Comparison of ENCODE assay signal across 17 cellular contexts in genomic region chr5:139306197-139306596, GRCh38. TPM values are rescaled to one million over a fixed set of nuclear protein-coding genes. Genes with fewer than 3 reads are reported as not detected.
DNase-seq lines count a peak whose midpoint lies in the region; ATAC-seq, FAIRE-seq and TF ChIP-seq lines count a peak whose summit lies in the region.
"Had no signal": no experiment of that assay in that cellular context is flagged by ENCODE, and none has a peak within 500 bp of the region (broad histone marks: within the 10 kb centered on the region; RNA-seq: fewer than 3 reads in every experiment).

No MANE protein-coding gene starts in this region.

- H3K4me3 ChIP-seq in PC-9 (no peak overlapping the region), GM12878 (no peak overlapping the region)
- H3K4me3 ChIP-seq: breast epithelium had no signal

- SMC1A ChIA-PET in GM12878 (lab: Charles Lee; ENCODE audit: uncharacterized antibody, unreplicated experiment): interaction anchor here (1.2 to 8.0 kb wide), 8 partner anchors 10 to 206 kb away, joined by 3 to 67 read pairs (median 11); partner anchors contain the start of genes MATR3 and PAIP2

- H2AFZ ChIP-seq in PC-9 (no peak overlapping the region), GM12878 (ENCODE audit: control insufficient read depth, low read depth, low read length) (no peak overlapping the region)

- intact Hi-C loops in PC-9 (cut with micrococcal nuclease; ENCODE audit: unreplicated experiment): no loop called here
- intact Hi-C loops in GM12878 (cut with micrococcal nuclease; ENCODE audit: unreplicated experiment): no loop called here

- no peak for TF ChIP-seq EP300 in GM12878 (IDR thresholded peaks at IDR 0.05; ENCODE audit: borderline replicate concordance in 1 of 2, control insufficient read depth in 1 of 2, low read depth in 2 of 2, low read length in 2 of 2)

- ATAC-seq in activated T-cell treated with anti-CD3 and anti-CD28 coated beads, Interleukin-2, amount 50 U/mL, for 72 hours (replicated peaks in 1 of 2): peak; percentile 63 to 69
- peak; percentile 18 for ATAC-seq in GM12878
- ATAC-seq in stimulated activated effector memory CD8-positive, alpha-beta T cell treated with anti-CD3 and anti-CD28 coated beads, Interleukin-12 subunit alpha, Interleukin-12 subunit beta, amount 100 ng/mL, for 72 hours: peak; percentile 48
- ATAC-seq in GM18868 (IDR thresholded peaks at IDR 0.05; ENCODE audit: unreplicated experiment): no peak

- no peaks in the 10 kb centered on the region for H3K9me2 ChIP-seq in PC-9 (ENCODE audit: insufficient read depth)

- H3K27ac ChIP-seq in PC-9: 0 out of 2 replicates have a peak overlapping the region, but pooled peaks have one; percentile 30
- no peak overlapping the region for H3K27ac ChIP-seq in GM12878 (ENCODE audit: control insufficient read depth, insufficient read depth)
- H3K27ac ChIP-seq: breast epithelium had no signal

- no peak overlapping the region for H3K9ac ChIP-seq in GM12878 (ENCODE audit: control insufficient read depth, insufficient read depth, low read length)

- no peaks in the 10 kb centered on the region for H3K27me3 ChIP-seq in PC-9 (ENCODE audit: insufficient read depth, low read depth)
- H3K27me3 ChIP-seq in GM12878 (replicated peaks in 1 of 2; ENCODE audit: control insufficient read depth in 2 of 2, insufficient read depth in 2 of 2, low read length in 1 of 2): no peaks in the 10 kb centered on the region
- H3K27me3 ChIP-seq: breast epithelium had no signal

- TF ChIP-seq RAD21 in GM12878 (IDR thresholded peaks at IDR 0.05; ENCODE audit: insufficient read depth, low read depth, low read length): no peak

- no peak overlapping the region for H3K4me2 ChIP-seq in PC-9
- H3K4me2 ChIP-seq in GM12878 (ENCODE audit: control insufficient read depth, insufficient read depth): peak overlapping the region; percentile 30

- TF ChIP-seq POLR2A in GM12878 (IDR thresholded peaks at IDR 0.05; ENCODE audit: low read depth, low read length): no peak

- no peak for DNase-seq in activated T-cell treated with anti-CD3 and anti-CD28 coated beads, Interleukin-2, amount 50 U/mL, for 72 hours
- DNase-seq in activated T-cell treated with anti-CD3 and anti-CD28 coated beads, Interleukin-2, amount 50 U/mL, for 1 hour: no peak
- no peak for DNase-seq in PC-9
- no peak for DNase-seq in GM12878 (ENCODE audit: low read depth, low spot score)
- DNase-seq in stimulated activated effector memory CD8-positive, alpha-beta T cell treated with anti-CD3 and anti-CD28 coated beads, Interleukin-12 subunit alpha, Interleukin-12 subunit beta, amount 100 ng/mL, for 72 hours (ENCODE audit: low spot score in 2 of 2): no peak
- DNase-seq in central memory CD4-positive, alpha-beta T cell: no peak
- DNase-seq in RCC 7860 (ENCODE audit: low spot score): no peak
- DNase-seq: activated gamma-delta T cell treated with Interleukin-2 at 50 U/mL for 16 hours, GOT3, hippocampal formation, kidney glomerular epithelial cell, NCI-H187, SIG-M5, T1000 had no signal

- H3K79me2 ChIP-seq in PC-9 (ENCODE audit: low read depth) (peaks cover 100% of the 10 kb centered on the region), GM12878 (ENCODE audit: control insufficient read depth, insufficient read depth, low read length) (peaks cover 99% of the 10 kb centered on the region)

- H3K36me3 Mint-ChIP-seq in activated T-cell treated with anti-CD3 and anti-CD28 coated beads, Interleukin-2, amount 50 U/mL, for 72 hours (ENCODE audit: insufficient read depth in 2 of 2): peaks cover 0 to 14% of the 10 kb centered on the region in 2 donors
- H3K36me3 Mint-ChIP-seq in stimulated activated effector memory CD8-positive, alpha-beta T cell treated with anti-CD3 and anti-CD28 coated beads, Interleukin-12 subunit alpha, Interleukin-12 subunit beta, amount 100 ng/mL, for 72 hours: peaks cover 59% of the 10 kb centered on the region

- RAD21 ChIA-PET in GM12878 (lab: Charles Lee; ENCODE audit: unreplicated experiment): interaction anchor here (1.5 to 2.8 kb wide), 7 partner anchors 8 to 55 kb away, joined by 3 to 10 read pairs (median 5); partner anchors contain the start of gene PAIP2

- BruUV-seq in PC-9 (replicated peaks; lab: Mats Ljungman, UMichigan) (no TSS peak), GM12878 (replicated peaks; lab: Mats Ljungman, UMichigan) (no TSS peak)

- peak overlapping the region; percentile 89 for H3K27ac Mint-ChIP-seq in activated T-cell treated with anti-CD3 and anti-CD28 coated beads, Interleukin-2, amount 50 U/mL, for 72 hours
- H3K27ac Mint-ChIP-seq in stimulated activated effector memory CD8-positive, alpha-beta T cell treated with anti-CD3 and anti-CD28 coated beads, Interleukin-12 subunit alpha, Interleukin-12 subunit beta, amount 100 ng/mL, for 72 hours: peak overlapping the region; percentile 48

- FAIRE-seq in GM12878 (lab: Jason Lieb, UNC): no peak
- FAIRE-seq in RCC 7860 (lab: Jason Lieb, UNC): no peak
- FAIRE-seq: urothelium cell line had no signal

- H3K36me3 ChIP-seq in PC-9 (ENCODE audit: low read depth) (0 out of 2 replicates have a peak, but pooled peaks cover 15% of the 10 kb centered on the region), GM12878 (ENCODE audit: control insufficient read depth in 2 of 2, insufficient read depth in 2 of 2, low read length in 1 of 2) (no peaks in the 10 kb centered on the region)
- H3K36me3 ChIP-seq: breast epithelium had no signal

- in situ Hi-C loops in GM12878 (cut with MboI): no loop called here

- H3K4me3 Mint-ChIP-seq in activated T-cell treated with anti-CD3 and anti-CD28 coated beads, Interleukin-2, amount 50 U/mL, for 72 hours: peak overlapping the region; percentile 50 to 74
- peak overlapping the region; percentile 35 for H3K4me3 Mint-ChIP-seq in stimulated activated effector memory CD8-positive, alpha-beta T cell treated with anti-CD3 and anti-CD28 coated beads, Interleukin-12 subunit alpha, Interleukin-12 subunit beta, amount 100 ng/mL, for 72 hours

- H4K20me1 ChIP-seq in PC-9 (ENCODE audit: insufficient read depth) (peaks cover 100% of the 10 kb centered on the region), GM12878 (ENCODE audit: control insufficient read depth, insufficient read depth) (peaks cover 10% of the 10 kb centered on the region)

- WGBS in GM12878 (ENCODE audit: insufficient coverage, insufficient replicate concordance, low lambda C conversion rate, missing lambda C conversion rate): 0% methylated on average over 1 of the region's 1 CpG

- H3K4me1 ChIP-seq in PC-9 (replicated peaks; ENCODE audit: insufficient read depth) (peaks cover 46% of the 10 kb centered on the region), GM12878 (ENCODE audit: control insufficient read depth, insufficient read depth, low read length) (peaks cover 23% of the 10 kb centered on the region)

- H3K9me3 ChIP-seq in PC-9 (ENCODE audit: insufficient read depth, low read depth): no peaks in the 10 kb centered on the region
- H3K9me3 ChIP-seq in GM12878 (replicated peaks; ENCODE audit: control insufficient read depth, insufficient read depth, low read length): no peaks in the 10 kb centered on the region
- H3K9me3 ChIP-seq: breast epithelium had no signal

- TF ChIP-seq CTCF in PC-9 (conservative IDR thresholded peaks at IDR 0.05) (no peak), GM12878 (IDR thresholded peaks at IDR 0.05 in 2 of 3, conservative IDR thresholded peaks at IDR 0.05 in 1 of 3; ENCODE audit: control insufficient read depth in 2 of 3, extremely low read depth in 1 of 3, insufficient read depth in 1 of 3, low read depth in 3 of 3, low read length in 3 of 3) (no peak)

- no peaks in the 10 kb centered on the region for H3K27me3 Mint-ChIP-seq in activated T-cell treated with anti-CD3 and anti-CD28 coated beads, Interleukin-2, amount 50 U/mL, for 72 hours (ENCODE audit: low read depth)

- POLR2A ChIA-PET in PC-9 (lab: Charles Lee; ENCODE audit: unreplicated experiment) (interaction anchor here (0.6 kb wide), 1 partner anchor 40 kb away, joined by 5 read pairs; no protein-coding TSS in a partner anchor), GM12878 (lab: Charles Lee) (interaction anchor here (1.2 to 3.5 kb wide), 2 partner anchors 12 to 25 kb away, joined by 3 to 21 read pairs; partner anchors contain the start of gene MATR3)

- no peaks in the 10 kb centered on the region for H3K9me3 Mint-ChIP-seq in activated T-cell treated with anti-CD3 and anti-CD28 coated beads, Interleukin-2, amount 50 U/mL, for 72 hours
- no peaks in the 10 kb centered on the region for H3K9me3 Mint-ChIP-seq in stimulated activated effector memory CD8-positive, alpha-beta T cell treated with anti-CD3 and anti-CD28 coated beads, Interleukin-12 subunit alpha, Interleukin-12 subunit beta, amount 100 ng/mL, for 72 hours

- CTCF ChIA-PET in PC-9 (lab: Charles Lee) (no interaction called here), GM12878 (lab: Yijun Ruan, JAX) (interaction anchor here (0.6 to 5.4 kb wide), 5 partner anchors 10 to 307 kb away, joined by 3 to 31 read pairs (median 4); no protein-coding TSS in a partner anchor)

- H3F3A ChIP-seq in PC-9 (ENCODE audit: insufficient read depth, low read depth): peaks cover 54% of the 10 kb centered on the region

- peaks cover 96% of the 10 kb centered on the region for H3K4me1 Mint-ChIP-seq in activated T-cell treated with anti-CD3 and anti-CD28 coated beads, Interleukin-2, amount 50 U/mL, for 72 hours (ENCODE audit: low read depth)
- H3K4me1 Mint-ChIP-seq in stimulated activated effector memory CD8-positive, alpha-beta T cell treated with anti-CD3 and anti-CD28 coated beads, Interleukin-12 subunit alpha, Interleukin-12 subunit beta, amount 100 ng/mL, for 72 hours: peaks cover 78% of the 10 kb centered on the region

RNA-seq across cellular contexts. Expression of gene MATR3, which starts 12.7 kb away (rescaled TPM):
- total RNA-seq in activated T-cell treated with anti-CD3 and anti-CD28 coated beads, Interleukin-2, amount 50 U/mL, for 72 hours: 100 to 1,000 TPM; 124 to 164 TPM
- total RNA-seq in PC-9 (2021) (129 and 145 TPM in 2 replicates), GM12878 (2014; rRNA removed) (134 and 173 TPM in 2 replicates), GM12878 (2014; rRNA removed; fragmentation: Illumina TruSeq; extraction: Trizol) (394 and 401 TPM in 2 replicates), GM12878 (2021) (180 and 213 TPM in 2 replicates)
- 599 and 630 TPM in 2 replicates for total RNA-seq in GM12878 (2013; cell fraction: nucleolus; rRNA removed)
- 70.2 TPM for polyA plus RNA-seq in GM12878 (2011; ENCODE audit: low read depth)
- polyA plus RNA-seq in GM12878 (2011; rRNA removed) (230 and 407 TPM in 2 replicates), GM12878 (2014; fragmentation: Illumina TruSeq; extraction: Trizol) (276 and 414 TPM in 2 replicates), GM12878 (2014; fragmentation: Nextera tagmentation; extraction: Ambion mirVana) (100 to 1,000 TPM; 149 to 187 TPM), GM12878 (2014; rRNA removed) (194 and 201 TPM in 2 replicates), GM12878 (2016; fragmentation: Nextera tagmentation; extraction: Ambion mirVana) (100 to 1,000 TPM; 347 to 380 TPM)
- 102 and 125 TPM in 2 replicates for polyA plus RNA-seq in GM12878 (2011; cell fraction: cytosol; rRNA removed)
- 123 and 141 TPM in 2 replicates for polyA plus RNA-seq in GM12878 (2011; cell fraction: nucleus; rRNA removed)
- polyA plus RNA-seq in GM12878 (2012): 146 and 152 TPM in 2 replicates
- 284 and 298 TPM in 2 replicates for polyA minus RNA-seq in GM12878 (2011; rRNA and poly(A)+ RNA removed)
- polyA minus RNA-seq in GM12878 (2011; cell fraction: cytosol; rRNA and poly(A)+ RNA removed): 79.1 and 117 TPM in 2 replicates
- 110 and 161 TPM in 2 replicates for polyA minus RNA-seq in GM12878 (2011; cell fraction: nucleus; rRNA and poly(A)+ RNA removed)

RNA-seq across cellular contexts. Expression of gene PAIP2, which starts 35.5 kb away (rescaled TPM):
- 100 to 1,000 TPM; 141 to 144 TPM for total RNA-seq in activated T-cell treated with anti-CD3 and anti-CD28 coated beads, Interleukin-2, amount 50 U/mL, for 72 hours
- total RNA-seq in PC-9 (2021) (79.4 and 90.5 TPM in 2 replicates), GM12878 (2014; rRNA removed) (49.9 and 55.2 TPM in 2 replicates), GM12878 (2014; rRNA removed; fragmentation: Illumina TruSeq; extraction: Trizol) (57.6 and 58.4 TPM in 2 replicates), GM12878 (2021) (60.5 and 71.1 TPM in 2 replicates)
- total RNA-seq in GM12878 (2013; cell fraction: nucleolus; rRNA removed): 42.6 and 50.2 TPM in 2 replicates
- 70.0 TPM for polyA plus RNA-seq in GM12878 (2011; ENCODE audit: low read depth)
- polyA plus RNA-seq in GM12878 (2011; rRNA removed) (143 and 198 TPM in 2 replicates), GM12878 (2014; fragmentation: Illumina TruSeq; extraction: Trizol) (105 and 125 TPM in 2 replicates), GM12878 (2014; fragmentation: Nextera tagmentation; extraction: Ambion mirVana) (100 to 1,000 TPM; 100 to 113 TPM), GM12878 (2014; rRNA removed) (51.8 and 67.3 TPM in 2 replicates), GM12878 (2016; fragmentation: Nextera tagmentation; extraction: Ambion mirVana) (100 to 1,000 TPM; 153 to 154 TPM)
- 55.0 and 60.8 TPM in 2 replicates for polyA plus RNA-seq in GM12878 (2011; cell fraction: cytosol; rRNA removed)
- polyA plus RNA-seq in GM12878 (2011; cell fraction: nucleus; rRNA removed): 32.5 and 35.7 TPM in 2 replicates
- polyA plus RNA-seq in GM12878 (2012): 95.1 and 144 TPM in 2 replicates
- polyA minus RNA-seq in GM12878 (2011; rRNA and poly(A)+ RNA removed): 35.6 and 57.1 TPM in 2 replicates
- polyA minus RNA-seq in GM12878 (2011; cell fraction: cytosol; rRNA and poly(A)+ RNA removed): 26.6 and 28.4 TPM in 2 replicates
- polyA minus RNA-seq in GM12878 (2011; cell fraction: nucleus; rRNA and poly(A)+ RNA removed): 12.2 and 16.5 TPM in 2 replicates
